8 cellular contexts compared by ENCODE assay signal in genomic region chr17:58328195-58329034, GRCh38. TPM values are rescaled to one million over a fixed set of nuclear protein-coding genes. Genes with fewer than 3 reads are reported as not detected.
DNase-seq lines count a peak whose midpoint lies in the region; ATAC-seq and TF ChIP-seq lines count a peak whose summit lies in the region.

A gene with protein sequence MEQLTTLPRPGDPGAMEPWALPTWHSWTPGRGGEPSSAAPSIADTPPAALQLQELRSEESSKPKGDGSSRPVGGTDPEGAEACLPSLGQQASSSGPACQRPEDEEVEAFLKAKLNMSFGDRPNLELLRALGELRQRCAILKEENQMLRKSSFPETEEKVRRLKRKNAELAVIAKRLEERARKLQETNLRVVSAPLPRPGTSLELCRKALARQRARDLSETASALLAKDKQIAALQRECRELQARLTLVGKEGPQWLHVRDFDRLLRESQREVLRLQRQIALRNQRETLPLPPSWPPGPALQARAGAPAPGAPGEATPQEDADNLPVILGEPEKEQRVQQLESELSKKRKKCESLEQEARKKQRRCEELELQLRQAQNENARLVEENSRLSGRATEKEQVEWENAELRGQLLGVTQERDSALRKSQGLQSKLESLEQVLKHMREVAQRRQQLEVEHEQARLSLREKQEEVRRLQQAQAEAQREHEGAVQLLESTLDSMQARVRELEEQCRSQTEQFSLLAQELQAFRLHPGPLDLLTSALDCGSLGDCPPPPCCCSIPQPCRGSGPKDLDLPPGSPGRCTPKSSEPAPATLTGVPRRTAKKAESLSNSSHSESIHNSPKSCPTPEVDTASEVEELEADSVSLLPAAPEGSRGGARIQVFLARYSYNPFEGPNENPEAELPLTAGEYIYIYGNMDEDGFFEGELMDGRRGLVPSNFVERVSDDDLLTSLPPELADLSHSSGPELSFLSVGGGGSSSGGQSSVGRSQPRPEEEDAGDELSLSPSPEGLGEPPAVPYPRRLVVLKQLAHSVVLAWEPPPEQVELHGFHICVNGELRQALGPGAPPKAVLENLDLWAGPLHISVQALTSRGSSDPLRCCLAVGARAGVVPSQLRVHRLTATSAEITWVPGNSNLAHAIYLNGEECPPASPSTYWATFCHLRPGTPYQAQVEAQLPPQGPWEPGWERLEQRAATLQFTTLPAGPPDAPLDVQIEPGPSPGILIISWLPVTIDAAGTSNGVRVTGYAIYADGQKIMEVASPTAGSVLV (N-terminal part only) (minus strand): TSS chr17:58328795. CDS start chr17:58327920, 875 bp downstream.

- H3F3A ChIP-seq in smooth muscle cell (ENCODE audit: low read depth) = no peaks in the 10 kb centered on the region

- no peaks in the 10 kb centered on the region for H3K36me3 ChIP-seq in smooth muscle cell (ENCODE audit: low read depth)

- H3K9me3 ChIP-seq in smooth muscle cell (replicated peaks; ENCODE audit: low read depth) = no peaks in the 10 kb centered on the region

- 51% methylated on average over 17 of the region's 23 CpGs for WGBS in smooth muscle cell (ENCODE audit: low lambda C conversion rate)

- H3K9ac ChIP-seq in smooth muscle cell (ENCODE audit: low read depth) = no peak within 1 kb of the TSS

- DNase-seq in KG1 (lab: John Stamatoyannopoulos, UW) = peak; percentile 89
- DNase-seq in activated CD8-positive, alpha-beta memory T cell treated with anti-CD3 and anti-CD28 coated beads for 48 hours (ENCODE audit: low read depth in 2 of 3, low spot score in 2 of 3) = peak in 2 of 3 experiments; percentile 70 to 89
- peak in 40 of 42 donors; percentile 34 to 90 (median 77) for DNase-seq in head of caudate nucleus
- DNase-seq in smooth muscle cell (lab: John Stamatoyannopoulos, UW; ENCODE audit: unreplicated experiment) = no peak
- no peak for DNase-seq in COLO668 (lab: John Stamatoyannopoulos, UW; ENCODE audit: unreplicated experiment)

- H3K4me3 ChIP-seq in smooth muscle cell = no peak within 1 kb of the TSS

- intact Hi-C loops in head of caudate nucleus (cut with DNase I) = no loop called here

- ATAC-seq in GM19023 (IDR thresholded peaks at IDR 0.05; ENCODE audit: unreplicated experiment) = peak; percentile 25
- ATAC-seq in HG03139 (IDR thresholded peaks at IDR 0.05; ENCODE audit: unreplicated experiment) = no peak
- no peak for ATAC-seq in HG03095 (IDR thresholded peaks at IDR 0.05; ENCODE audit: unreplicated experiment)

- no peaks in the 10 kb centered on the region for H4K20me1 ChIP-seq in smooth muscle cell (ENCODE audit: low read depth)

- TF ChIP-seq CTCF in smooth muscle cell (IDR thresholded peaks at IDR 0.05; ENCODE audit: borderline replicate concordance, insufficient read depth, poor library complexity, severe bottlenecking) = no peak

- peaks cover 29% of the 10 kb centered on the region for H3K4me1 ChIP-seq in smooth muscle cell (ENCODE audit: low read depth)

- H2AFZ ChIP-seq in smooth muscle cell (ENCODE audit: low read depth) = no peak within 1 kb of the TSS

- H3K4me2 ChIP-seq in smooth muscle cell = peak within 1 kb of the TSS; percentile 33

- H3K27me3 ChIP-seq in smooth muscle cell (ENCODE audit: low read depth) = no peaks in the 10 kb centered on the region

- no peak within 1 kb of the TSS for H3K27ac ChIP-seq in smooth muscle cell (ENCODE audit: low read depth)

- no peaks in the 10 kb centered on the region for H3K79me2 ChIP-seq in smooth muscle cell (ENCODE audit: low read depth)

RNA-seq across cellular contexts. Expression of the gene that starts here (rescaled TPM):
- 4.3 and 7.0 TPM in 2 replicates for total RNA-seq in smooth muscle cell
- polyA plus RNA-seq in smooth muscle cell = 11.7 and 18.3 TPM in 2 replicates

Comparison
In these comparisons a context has a peak if more than half of its experiments do, and no peak if none do; other contexts are left out.
1. DNase-seq: peak in KG1 (single experiment), activated CD8-positive, alpha-beta memory T cell treated with anti-CD3 and anti-CD28 coated beads for 48 hours (2 of 3) and head of caudate nucleus (40 of 42); none in smooth muscle cell (single experiment) and COLO668 (single experiment).